9 cellular contexts compared by ENCODE assay signal in the genomic region with DNA sequence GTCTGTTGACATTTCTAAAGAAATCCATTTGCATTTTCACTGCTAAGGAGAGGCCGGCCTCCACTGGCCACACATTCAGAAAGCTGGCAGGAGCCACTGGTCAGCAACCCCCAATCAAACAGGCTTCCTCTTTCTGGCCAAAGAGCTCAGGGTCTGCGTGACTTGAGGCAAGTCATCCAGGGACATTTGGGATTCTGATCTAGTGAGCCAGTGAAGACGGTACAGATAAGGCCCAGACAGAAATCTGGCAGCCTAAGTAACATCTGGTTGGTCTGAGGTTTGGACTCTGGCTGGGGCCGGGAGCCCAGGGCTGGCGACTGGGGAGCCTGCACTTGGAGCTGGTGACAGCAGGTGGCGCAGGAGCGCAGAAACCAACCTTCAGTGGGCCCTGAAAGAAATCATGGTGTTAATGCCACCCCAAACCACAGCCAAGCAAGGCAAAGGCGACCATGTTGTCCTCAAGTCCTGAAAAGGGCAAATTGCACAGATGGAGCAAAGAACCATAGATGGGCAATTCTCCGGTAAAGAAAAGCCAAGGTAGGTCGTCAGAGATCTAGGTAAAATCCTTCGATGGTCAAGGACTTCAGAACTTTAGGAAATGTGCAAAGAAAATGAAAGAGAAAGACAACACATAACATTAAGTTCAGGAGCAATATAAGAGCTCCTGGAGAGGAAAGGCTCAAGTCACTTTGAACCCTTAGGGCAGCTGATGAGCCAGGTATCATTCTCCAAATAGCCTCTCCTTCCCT.
DNase-seq lines count a peak whose midpoint lies in the region; ATAC-seq and TF ChIP-seq lines count a peak whose summit lies in the region.
"Had no signal": no experiment of that assay in that cellular context is flagged by ENCODE, and none has a peak within 500 bp of the region (broad histone marks: within the 10 kb centered on the region; RNA-seq: fewer than 3 reads in every experiment).

No MANE protein-coding gene starts in this region.

- CTCF ChIA-PET in AG04449 (lab: Yijun Ruan, JAX): interaction anchor here (0.6 to 7.0 kb wide), 35 partner anchors 11 to 877 kb away, joined by 3 to 94 read pairs (median 4); no protein-coding TSS in a partner anchor

- H3K4me2 ChIP-seq in hepatocyte: peak overlapping the region; percentile 33

- TF ChIP-seq CTCF in AG04449 (IDR thresholded peaks at IDR 0.05; ENCODE audit: insufficient read depth, low read length, missing control alignments) (peak; percentile 92), GM12874 (IDR thresholded peaks at IDR 0.05; ENCODE audit: insufficient read depth, low read depth, low read length) (peak; percentile 93), hepatocyte (IDR thresholded peaks at IDR 0.05; ENCODE audit: poor library complexity) (peak; percentile 90), retinal pigment epithelial cell (conservative IDR thresholded peaks at IDR 0.05; ENCODE audit: low read depth, low read length) (peak; percentile 98)

- peak; percentile 96 for DNase-seq in AG04449 (ENCODE audit: low read depth, low spot score)
- DNase-seq in NCI-H69 (lab: John Stamatoyannopoulos, UW): peak; percentile 61
- DNase-seq in anterior cingulate cortex (lab: John Stamatoyannopoulos, UW): peak in 51 of 58 donors; percentile 10 to 82 (median 59)
- DNase-seq in hepatocyte (ENCODE audit: low spot score): peak; percentile 81
- DNase-seq in retinal pigment epithelial cell (ENCODE audit: low read depth): no peak
- no peak for DNase-seq in effector memory CD4-positive, alpha-beta T cell

- POLR2A ChIA-PET in AG04449 (lab: Yijun Ruan, JAX): interaction anchor here (0.5 to 2.0 kb wide), 22 partner anchors 9 to 619 kb away, joined by 3 to 19 read pairs (median 4); no protein-coding TSS in a partner anchor

- H3K4me3 ChIP-seq in AG04449 (ENCODE audit: low read depth, low read length) (no peak overlapping the region), hepatocyte (no peak overlapping the region), retinal pigment epithelial cell (ENCODE audit: low read length) (no peak overlapping the region)
- H3K4me3 ChIP-seq in effector memory CD4-positive, alpha-beta T cell (ENCODE audit: insufficient read depth, low read depth, low read length, poor library complexity, severe bottlenecking): no peak overlapping the region
- H3K4me3 ChIP-seq: skin epidermis had no signal

- no peaks in the 10 kb centered on the region for H3K27me3 ChIP-seq in hepatocyte
- H3K27me3 ChIP-seq in effector memory CD4-positive, alpha-beta T cell (replicated peaks; ENCODE audit: control insufficient read depth, insufficient read depth, low read length, poor library complexity, severe bottlenecking): no peaks in the 10 kb centered on the region

- no peaks in the 10 kb centered on the region for H4K20me1 ChIP-seq in hepatocyte (ENCODE audit: insufficient read depth, poor library complexity, severe bottlenecking)

- no peaks in the 10 kb centered on the region for H3K36me3 ChIP-seq in hepatocyte (replicated peaks; ENCODE audit: insufficient read depth, low read depth)
- no peaks in the 10 kb centered on the region for H3K36me3 ChIP-seq in effector memory CD4-positive, alpha-beta T cell (ENCODE audit: control insufficient read depth, insufficient read depth, low read length)

- peak overlapping the region; percentile 20 for H2AFZ ChIP-seq in hepatocyte

- H3K9me3 ChIP-seq in hepatocyte (ENCODE audit: low read depth): no peaks in the 10 kb centered on the region
- H3K9me3 ChIP-seq in effector memory CD4-positive, alpha-beta T cell (ENCODE audit: control insufficient read depth, low read length): no peaks in the 10 kb centered on the region

- peaks cover 7% of the 10 kb centered on the region for H3K4me1 ChIP-seq in hepatocyte (ENCODE audit: insufficient read depth)
- H3K4me1 ChIP-seq in effector memory CD4-positive, alpha-beta T cell (ENCODE audit: control insufficient read depth, insufficient read depth, low read length, poor library complexity, severe bottlenecking): no peaks in the 10 kb centered on the region

- H3K27ac ChIP-seq in hepatocyte: peak overlapping the region; percentile 14
- no peak overlapping the region for H3K27ac ChIP-seq in effector memory CD4-positive, alpha-beta T cell (ENCODE audit: insufficient read depth, low read length, poor library complexity, severe bottlenecking)

- ATAC-seq in HG02973 (IDR thresholded peaks at IDR 0.05; ENCODE audit: unreplicated experiment): peak; percentile 77

- no peaks in the 10 kb centered on the region for H3K79me2 ChIP-seq in hepatocyte

- 33% methylated on average over 11 of the region's 11 CpGs for WGBS in hepatocyte (ENCODE audit: low lambda C conversion rate, missing lambda C conversion rate)

- no peaks in the 10 kb centered on the region for H3K9me2 ChIP-seq in hepatocyte (replicated peaks; ENCODE audit: insufficient read depth)

Comparison
In these comparisons a context has a peak if more than half of its experiments do, and no peak if none do; other contexts are left out.
1. DNase-seq: peak in AG04449 (single experiment), NCI-H69 (single experiment), anterior cingulate cortex (51 of 58) and hepatocyte (single experiment); none in retinal pigment epithelial cell (single experiment) and effector memory CD4-positive, alpha-beta T cell (0 of 3).
2. Peak in every context shown above with its lines, with median percentiles within 50 percentile points of each other: CTCF ChIP-seq.